In the genomic region with DNA sequence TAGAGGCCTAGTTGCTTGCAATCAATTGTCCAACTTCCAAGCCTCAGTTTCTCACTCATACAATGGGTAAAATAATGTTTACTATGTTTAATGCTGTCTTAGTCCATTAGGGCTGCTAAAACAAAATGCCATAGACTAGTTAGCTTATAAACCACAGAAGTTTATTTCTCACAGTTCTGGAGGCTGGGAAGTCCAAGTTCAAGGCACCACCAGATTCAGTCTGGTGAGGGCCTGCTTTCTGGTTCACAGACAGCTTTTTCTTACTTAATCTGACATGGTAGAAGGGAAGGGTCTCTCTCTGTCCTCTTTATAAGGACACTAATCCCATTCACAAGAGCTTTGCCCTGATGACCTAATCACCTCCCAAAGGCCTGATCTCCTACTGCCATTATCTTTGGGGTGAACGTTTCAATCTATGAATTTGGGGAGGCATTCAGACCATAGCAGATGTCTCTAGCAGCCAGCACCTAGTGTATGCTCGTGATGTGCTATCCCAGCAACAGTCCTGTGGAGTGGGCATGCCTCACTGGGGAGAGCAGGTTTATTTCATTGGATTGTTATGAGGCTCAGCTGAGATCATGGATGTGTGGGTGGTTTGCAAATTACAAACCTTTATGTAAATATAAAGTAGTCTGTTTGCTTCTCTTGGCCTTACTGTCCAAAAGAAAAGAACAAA, we compare ENCODE assay signal across 15 cellular contexts. TPM values are rescaled to one million over a fixed set of nuclear protein-coding genes. Genes with fewer than 3 reads are reported as not detected.
DNase-seq lines count a peak whose midpoint lies in the region; ATAC-seq and TF ChIP-seq lines count a peak whose summit lies in the region.
"Had no signal": no experiment of that assay in that cellular context is flagged by ENCODE, and none has a peak within 500 bp of the region (broad histone marks: within the 10 kb centered on the region; RNA-seq: fewer than 3 reads in every experiment).

No MANE protein-coding gene starts in this region.

- H4K5ac ChIP-seq in IMR-90 (ENCODE audit: low read depth, low read length) = no peak overlapping the region

- H2AK5ac ChIP-seq in IMR-90 (ENCODE audit: low read depth, low read length) = peak overlapping the region; percentile 7; the same call in 1 of the 2 replicates

- H3K27ac Mint-ChIP-seq in stimulated activated naive CD8-positive, alpha-beta T cell treated with anti-CD3 and anti-CD28 coated beads, Interleukin-15, amount 100 ng/mL, for 72 hours = no peak overlapping the region
- H3K27ac Mint-ChIP-seq: nephron progenitor cell had no signal

- TF ChIP-seq RAD21 in IMR-90 (IDR thresholded peaks at IDR 0.05; ENCODE audit: low read length) = no peak

- H3K9ac ChIP-seq in IMR-90 (ENCODE audit: low read depth, low read length) = no peak overlapping the region

- peaks cover 2% of the 10 kb centered on the region; the same call in 1 of the 2 replicates for H4K20me1 ChIP-seq in IMR-90 (ENCODE audit: insufficient read depth, low read length)

- H3K4me2 ChIP-seq in IMR-90 (ENCODE audit: low read depth, low read length) = no peak overlapping the region

- TF ChIP-seq POLR2A in IMR-90 (IDR thresholded peaks at IDR 0.05; ENCODE audit: low read depth, low read length) = no peak

- no peak overlapping the region for H4K91ac ChIP-seq in IMR-90 (ENCODE audit: insufficient read depth, low read depth, low read length)

- no peak overlapping the region for H3K23ac ChIP-seq in IMR-90 (ENCODE audit: low read depth, low read length)

- peaks cover 0 to 2% of the 10 kb centered on the region in 2 experiments; a peak in 1 of 4 replicates for H3K79me1 ChIP-seq in IMR-90 (ENCODE audit: low read depth in 1 of 2, low read length in 2 of 2)

- H3K18ac ChIP-seq in IMR-90 (ENCODE audit: low read depth, low read length) = peak overlapping the region; percentile 45; the same call in 1 of the 2 replicates

- no peak overlapping the region for H2AK9ac ChIP-seq in IMR-90 (replicated peaks; ENCODE audit: low read depth, low read length, poor library complexity)

- H3K14ac ChIP-seq in IMR-90 (replicated peaks; ENCODE audit: low read depth, low read length) = no peak overlapping the region

- H2BK5ac ChIP-seq in IMR-90 (ENCODE audit: low read depth, low read length, poor library complexity, severe bottlenecking) = no peak overlapping the region

- no peak overlapping the region for H2BK20ac ChIP-seq in IMR-90 (ENCODE audit: low read depth, low read length)

- peaks cover 92% of the 10 kb centered on the region for H3K4me1 Mint-ChIP-seq in stimulated activated naive CD8-positive, alpha-beta T cell treated with anti-CD3 and anti-CD28 coated beads, Interleukin-15, amount 100 ng/mL, for 72 hours

- peaks cover 4% of the 10 kb centered on the region for H3K79me2 ChIP-seq in ACC112 (ENCODE audit: control insufficient read depth, insufficient read depth, low read length, unreplicated experiment)

- H2BK120ac ChIP-seq in IMR-90 (ENCODE audit: low read depth, low read length) = 0 out of 2 replicates have a peak overlapping the region, but pooled peaks have one; percentile 17

- H3K9me1 ChIP-seq in IMR-90 (ENCODE audit: insufficient read depth, low read length) = peaks cover 7% of the 10 kb centered on the region

- H2AFZ ChIP-seq in ACC112 (ENCODE audit: low read length, unreplicated experiment) (no peak overlapping the region), IMR-90 (replicated peaks; ENCODE audit: low read length, poor library complexity) (no peak overlapping the region)

- H3K27me3 ChIP-seq in ACC112 (ENCODE audit: insufficient read depth, low read length) = no peaks in the 10 kb centered on the region
- H3K27me3 ChIP-seq in IMR-90 (ENCODE audit: control insufficient read depth, insufficient read depth, low read length) = peaks cover 10% of the 10 kb centered on the region; the same call in 1 of the 2 replicates
- H3K27me3 ChIP-seq in psoas muscle (ENCODE audit: insufficient read depth in 3 of 3, low read length in 2 of 3) = no peaks in the 10 kb centered on the region
- H3K27me3 ChIP-seq: breast epithelium had no signal

- peaks cover 38% of the 10 kb centered on the region for H3K4me1 ChIP-seq in ACC112 (ENCODE audit: control insufficient read depth, insufficient read depth, low read length, unreplicated experiment)
- peaks cover 16% of the 10 kb centered on the region for H3K4me1 ChIP-seq in IMR-90 (ENCODE audit: control insufficient read depth, insufficient read depth, low read length)
- peaks cover 85% of the 10 kb centered on the region for H3K4me1 ChIP-seq in psoas muscle

- dilution Hi-C loops in IMR-90 (cut with HindIII; ENCODE audit: low sequenced_read_pairs, unreplicated experiment) = no loop called here

- POLR2A ChIA-PET in IMR-90 (lab: Charles Lee; ENCODE audit: unreplicated experiment) = interaction anchor here (0.6 kb wide), 1 partner anchor 14 kb away, joined by 4 read pairs; no protein-coding TSS in a partner anchor

- H3K56ac ChIP-seq in IMR-90 (ENCODE audit: extremely low read depth, insufficient read depth, low read length) = no peak overlapping the region

- no peak overlapping the region for H3K4me3 Mint-ChIP-seq in stimulated activated naive CD8-positive, alpha-beta T cell treated with anti-CD3 and anti-CD28 coated beads, Interleukin-15, amount 100 ng/mL, for 72 hours
- H3K4me3 Mint-ChIP-seq: nephron progenitor cell had no signal

- H3K36me3 ChIP-seq in ACC112 (ENCODE audit: insufficient read depth, low read length) (peaks cover 9% of the 10 kb centered on the region; the same call in 1 of the 2 replicates), IMR-90 (ENCODE audit: control insufficient read depth, insufficient read depth, low read length) (no peaks in the 10 kb centered on the region), psoas muscle (ENCODE audit: insufficient read depth in 1 of 2, low read depth in 1 of 2) (peaks cover 0 to 21% of the 10 kb centered on the region in 2 donors)
- H3K36me3 ChIP-seq: breast epithelium had no signal

- H3K27me3 Mint-ChIP-seq in stimulated activated naive CD8-positive, alpha-beta T cell treated with anti-CD3 and anti-CD28 coated beads, Interleukin-15, amount 100 ng/mL, for 72 hours = no peaks in the 10 kb centered on the region

- peak overlapping the region; percentile 93 for H3K27ac ChIP-seq in ACC112 (ENCODE audit: low read depth, low read length)
- no peak overlapping the region for H3K27ac ChIP-seq in IMR-90 (ENCODE audit: insufficient read depth, low read length)
- peak overlapping the region; percentile 78 for H3K27ac ChIP-seq in psoas muscle
- H3K27ac ChIP-seq: RWPE1 had no signal

- BruUV-seq in IMR-90 (replicated peaks; lab: Mats Ljungman, UMichigan) = no TSS peak

- no peak overlapping the region for H3K4ac ChIP-seq in IMR-90 (ENCODE audit: low read depth, low read length)

- H3K9me3 ChIP-seq in IMR-90 (ENCODE audit: control insufficient read depth, insufficient read depth, low read length) = peaks cover 4% of the 10 kb centered on the region; the same call in 1 of the 2 replicates
- H3K9me3 ChIP-seq in psoas muscle = no peaks in the 10 kb centered on the region
- H3K9me3 ChIP-seq: breast epithelium had no signal

- CTCF ChIA-PET in IMR-90 (lab: Yijun Ruan, JAX) = interaction anchor here (0.5 to 0.9 kb wide), 3 partner anchors 8 to 33 kb away, joined by 3 to 5 read pairs (median 3); no protein-coding TSS in a partner anchor

- TF ChIP-seq CTCF in IMR-90 (conservative IDR thresholded peaks at IDR 0.05; ENCODE audit: low read depth, low read length) (no peak), epithelial cell of esophagus (IDR thresholded peaks at IDR 0.05; ENCODE audit: insufficient read depth, low read depth, low read length, missing control alignments) (no peak), psoas muscle (IDR thresholded peaks at IDR 0.05) (no peak)

- H3K9me3 Mint-ChIP-seq in stimulated activated naive CD8-positive, alpha-beta T cell treated with anti-CD3 and anti-CD28 coated beads, Interleukin-15, amount 100 ng/mL, for 72 hours = no peaks in the 10 kb centered on the region

- in situ Hi-C loops in IMR-90 (cut with MboI; ENCODE audit: low sequenced_read_pairs) = no loop called here

- WGBS in IMR-90 (ENCODE audit: extremely low coverage in 2 of 2, insufficient read length in 1 of 2), 2 experiments = no CpG with 5 or more reads among the region's 2 CpGs
- 64 to 73% (median 69%) methylated on average over 2 of the region's 2 CpGs for WGBS in psoas muscle, 3 donors

- intact Hi-C loops in IMR-90 (cut with micrococcal nuclease) (no loop called here), psoas muscle (cut with DNase I) (no loop called here)

- DNase-seq in IMR-90 (peak; percentile 73), epithelial cell of esophagus (ENCODE audit: low read depth) (peak; percentile 30), psoas muscle (no peak), NCI-H2029 (lab: John Stamatoyannopoulos, UW) (no peak), globus pallidus (ENCODE audit: low spot score) (no peak)
- DNase-seq in stimulated activated CD4-positive, alpha-beta T cell treated with anti-CD3 and anti-CD28 coated beads, Interleukin-4, amount 100 ng/mL, for 4 hours = no peak
- no peak for DNase-seq in stimulated activated naive CD8-positive, alpha-beta T cell treated with anti-CD3 and anti-CD28 coated beads, Interleukin-15, amount 100 ng/mL, for 72 hours
- DNase-seq: activated CD4-positive, alpha-beta T cell treated with anti-CD3 and anti-CD28 coated beads, Interleukin-2, amount 50 U/mL, for 1 hour; DMS53; NCI-H2029 treated with DMSO at 0.1 percent for 48 hours; NCI-H82; nephron progenitor cell had no signal

- peak; percentile 67 for ATAC-seq in IMR-90 (ENCODE audit: low read depth)
- ATAC-seq in psoas muscle = no peak
- no peak for ATAC-seq in stimulated activated naive CD8-positive, alpha-beta T cell treated with anti-CD3 and anti-CD28 coated beads, Interleukin-15, amount 100 ng/mL, for 72 hours

- H4K8ac ChIP-seq in IMR-90 (ENCODE audit: low read depth in 2 of 2, low read length in 2 of 2) = no peak overlapping the region

- no peak overlapping the region for H3K4me3 ChIP-seq in ACC112 (ENCODE audit: low read depth, low read length)
- no peak overlapping the region for H3K4me3 ChIP-seq in IMR-90 (ENCODE audit: insufficient read depth, low read depth, low read length)
- no peak overlapping the region for H3K4me3 ChIP-seq in epithelial cell of esophagus (ENCODE audit: low read length)
- H3K4me3 ChIP-seq in psoas muscle = no peak overlapping the region
- H3K4me3 ChIP-seq: breast epithelium had no signal

- H2BK15ac ChIP-seq in IMR-90 (ENCODE audit: low read depth, low read length) = no peak overlapping the region

TF ChIP-seq in IMR-90, 13 proteins besides CTCF, POLR2A, EP300 and RAD21:
- TF ChIP-seq MAZ (IDR thresholded peaks at IDR 0.05; ENCODE audit: borderline replicate concordance, low read depth, low read length) = 0 out of 2 replicates have a peak, but pooled peaks have one; percentile 22
- no peak for TF ChIP-seq FOS (IDR thresholded peaks at IDR 0.05; ENCODE audit: low read depth, low read length)

RNA-seq across cellular contexts. Expression of a gene that starts 25.2 kb away (rescaled TPM):
- total RNA-seq in IMR-90 (2012; rRNA removed) = 1.9 and 3.4 TPM in 2 replicates
- 1.9 and 2.3 TPM in 2 replicates for polyA plus RNA-seq in IMR-90 (2012; rRNA removed)
- 0.58 and 0.78 TPM in 2 replicates for polyA plus RNA-seq in IMR-90 (2012; cell fraction: cytosol; rRNA removed)
- polyA plus RNA-seq in IMR-90 (2012; cell fraction: nucleus; rRNA removed; ENCODE audit: low replicate concordance) = 1.6 and 7.8 TPM in 2 replicates
- 10 to 100 TPM; 19.9 to 47.8 (median 22.3) TPM for total RNA-seq in psoas muscle
- 10 to 100 TPM in 1 of 3 donors, 1 to 10 TPM in 2; 1.9 to 10.6 (median 6.9) TPM for polyA plus RNA-seq in psoas muscle

Comparison
In these comparisons a context has a peak if more than half of its experiments do, and no peak if none do; other contexts are left out.
1. DNase-seq: peak in IMR-90 (single experiment) and epithelial cell of esophagus (single experiment); none in psoas muscle (0 of 2), NCI-H2029 (single experiment), stimulated activated CD4-positive, alpha-beta T cell treated with anti-CD3 and anti-CD28 coated beads, Interleukin-4, amount 100 ng/mL, for 4 hours (0 of 2), stimulated activated naive CD8-positive, alpha-beta T cell treated with anti-CD3 and anti-CD28 coated beads, Interleukin-15, amount 100 ng/mL, for 72 hours (0 of 2) and globus pallidus (single experiment).